12 cellular contexts compared by ENCODE assay signal in genomic region chr3:115667175-115668065, GRCh38. TPM values are rescaled to one million over a fixed set of nuclear protein-coding genes. Genes with fewer than 3 reads are reported as not detected.
DNase-seq lines count a peak whose midpoint lies in the region; ATAC-seq lines count a peak whose summit lies in the region.
"Had no signal": no experiment of that assay in that cellular context is flagged by ENCODE, and none has a peak within 500 bp of the region (broad histone marks: within the 10 kb centered on the region; RNA-seq: fewer than 3 reads in every experiment).

No MANE protein-coding gene starts in this region.

- H3K27ac Mint-ChIP-seq in natural killer cell treated with Interleukin-12 subunit alpha and Interleukin-12 subunit beta and Interleukin-15 and Interleukin-18, amount 100 ng/mL, for 72 hours = peak overlapping the region; percentile 48 to 69

- H3K9me3 Mint-ChIP-seq in natural killer cell treated with Interleukin-12 subunit alpha and Interleukin-12 subunit beta and Interleukin-15 and Interleukin-18, amount 100 ng/mL, for 72 hours = no peaks in the 10 kb centered on the region

- H3K27me3 Mint-ChIP-seq in natural killer cell treated with Interleukin-12 subunit alpha and Interleukin-12 subunit beta and Interleukin-15 and Interleukin-18, amount 100 ng/mL, for 72 hours = peaks cover 2 to 15% of the 10 kb centered on the region in 2 donors

- H3K4me3 Mint-ChIP-seq in natural killer cell treated with Interleukin-12 subunit alpha and Interleukin-12 subunit beta and Interleukin-15 and Interleukin-18, amount 100 ng/mL, for 72 hours = no peak overlapping the region

- no peaks in the 10 kb centered on the region for H3K36me3 Mint-ChIP-seq in natural killer cell treated with Interleukin-12 subunit alpha and Interleukin-12 subunit beta and Interleukin-15 and Interleukin-18, amount 100 ng/mL, for 72 hours

- no peaks in the 10 kb centered on the region for H3K27me3 ChIP-seq in adipocyte (replicated peaks; ENCODE audit: control insufficient read depth, insufficient read depth, low read length)
- H3K27me3 ChIP-seq: upper lobe of left lung had no signal

- peak; percentile 28 for DNase-seq in adipocyte (ENCODE audit: low read depth)
- no peak for DNase-seq in natural killer cell treated with Interleukin-12 subunit alpha and Interleukin-12 subunit beta and Interleukin-15 and Interleukin-18, amount 100 ng/mL, for 72 hours (ENCODE audit: low spot score)
- DNase-seq in retina = no peak
- no peak for DNase-seq in ureter (ENCODE audit: low spot score)
- DNase-seq in iPS-NIHi7 (ENCODE audit: extremely low spot score) = no peak
- no peak for DNase-seq in DMS79 treated with DMSO at 0.1 percent for 48 hours (lab: John Stamatoyannopoulos, UW)
- DNase-seq: left ventricle myocardium inferior, NCI-H1092 treated with DMSO at 0.1 percent for 48 hours, SHP77 had no signal

- H3K4me1 Mint-ChIP-seq in natural killer cell treated with Interleukin-12 subunit alpha and Interleukin-12 subunit beta and Interleukin-15 and Interleukin-18, amount 100 ng/mL, for 72 hours (ENCODE audit: low read depth in 2 of 2) = peaks cover 7 to 21% of the 10 kb centered on the region in 2 donors

- peaks cover 36% of the 10 kb centered on the region for H3K4me1 ChIP-seq in adipocyte (ENCODE audit: control insufficient read depth, insufficient read depth, low read length)

- peak; percentile 82 for ATAC-seq in GM18868 (IDR thresholded peaks at IDR 0.05; ENCODE audit: unreplicated experiment)
- ATAC-seq in HG02610 (IDR thresholded peaks at IDR 0.05; ENCODE audit: unreplicated experiment) = peak; percentile 80
- ATAC-seq in natural killer cell treated with Interleukin-12 subunit alpha and Interleukin-12 subunit beta and Interleukin-15 and Interleukin-18, amount 100 ng/mL, for 72 hours = peak; percentile 80 to 92

- no peak overlapping the region for H3K9ac ChIP-seq in adipocyte (ENCODE audit: low read length)

- H3K4me3 ChIP-seq in adipocyte (ENCODE audit: low read length) = no peak overlapping the region
- H3K4me3 ChIP-seq: left ventricle myocardium inferior, upper lobe of left lung had no signal

- H3K36me3 ChIP-seq in adipocyte (ENCODE audit: control insufficient read depth, insufficient read depth, low read length, severe bottlenecking) = no peaks in the 10 kb centered on the region
- H3K36me3 ChIP-seq: left ventricle myocardium inferior, upper lobe of left lung had no signal

- H3K9me3 ChIP-seq in adipocyte (ENCODE audit: control insufficient read depth, low read length) = no peaks in the 10 kb centered on the region
- H3K9me3 ChIP-seq: left ventricle myocardium inferior, upper lobe of left lung had no signal

RNA-seq across cellular contexts. Expression of gene GAP43, which starts 44.1 kb away (rescaled TPM):
- under 1 TPM in 1 of 2 donors, not detected in 1; 0.50 TPM for total RNA-seq in natural killer cell treated with Interleukin-12 subunit alpha and Interleukin-12 subunit beta and Interleukin-15 and Interleukin-18, amount 100 ng/mL, for 72 hours
- total RNA-seq in ureter = not detected
